8 cellular contexts compared by ENCODE assay signal in the genomic region with DNA sequence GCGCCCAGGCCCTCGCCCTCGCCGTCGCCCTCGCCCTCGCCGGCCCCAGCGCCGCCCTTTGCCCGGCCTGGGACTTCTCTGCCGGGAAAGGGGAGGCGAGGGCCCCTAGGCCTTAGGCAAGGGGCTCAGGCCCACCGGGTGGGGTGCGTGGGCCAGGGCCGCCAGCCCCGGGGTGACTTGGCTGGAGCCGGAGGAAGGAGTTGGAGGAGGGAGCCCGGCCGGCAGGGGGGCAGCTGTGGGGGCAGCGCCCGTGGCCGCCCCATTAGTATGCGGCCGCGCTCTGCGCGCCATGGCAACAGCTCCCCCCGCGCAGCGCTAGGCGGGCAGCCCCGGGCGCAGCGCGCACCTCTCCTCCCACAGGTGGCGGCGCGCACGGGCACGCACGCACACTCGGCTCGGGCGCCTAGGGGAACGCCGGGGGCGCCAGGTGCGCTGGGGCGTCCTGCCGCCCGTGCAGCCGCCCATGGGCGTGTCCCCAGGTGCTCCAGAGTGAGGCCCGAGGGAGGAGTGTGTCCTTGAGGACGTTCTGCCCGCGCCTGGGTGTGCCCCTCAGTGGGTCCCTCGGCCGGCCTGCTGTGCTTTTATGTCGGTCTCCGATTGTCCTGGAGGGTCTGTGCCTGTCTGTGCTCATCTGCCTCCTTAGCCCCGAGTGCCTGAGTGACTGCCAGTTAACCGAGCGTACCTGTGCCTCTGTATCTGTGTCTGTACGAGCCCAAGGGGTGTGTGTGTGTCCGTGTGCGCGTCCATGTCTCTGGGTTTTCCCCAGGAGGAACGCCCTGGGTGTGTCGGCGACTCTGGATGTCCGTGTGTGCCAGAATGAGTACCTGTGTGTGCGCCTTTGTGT. TPM values are rescaled to one million over a fixed set of nuclear protein-coding genes. Genes with fewer than 3 reads are reported as not detected.
DNase-seq lines count a peak whose midpoint lies in the region; ATAC-seq and TF ChIP-seq lines count a peak whose summit lies in the region.

No MANE protein-coding gene starts in this region.

- peaks cover 70% of the 10 kb centered on the region for H3K4me1 ChIP-seq in stomach smooth muscle (ENCODE audit: control insufficient read depth, insufficient read depth, low read length)

- peak overlapping the region; percentile 94 for H3K27ac ChIP-seq in stomach smooth muscle (ENCODE audit: low read length)

- H3K4me3 Mint-ChIP-seq in mesothelial cell of epicardium, result peak overlapping the region; percentile 75

- peak overlapping the region; percentile 99 for H3K27ac Mint-ChIP-seq in mesothelial cell of epicardium

- peak overlapping the region; percentile 75 to 82 for H3K4me3 ChIP-seq in stomach smooth muscle (ENCODE audit: low read length in 2 of 2)

- H3K27me3 ChIP-seq in stomach smooth muscle (ENCODE audit: control insufficient read depth in 1 of 2, insufficient read depth in 2 of 2, low read length in 2 of 2), result no peaks in the 10 kb centered on the region

- H3K9me3 Mint-ChIP-seq in mesothelial cell of epicardium, result no peaks in the 10 kb centered on the region

- ATAC-seq in HG03457 (IDR thresholded peaks at IDR 0.05; ENCODE audit: unreplicated experiment), result no peak

- H3K27me3 Mint-ChIP-seq in mesothelial cell of epicardium (ENCODE audit: low read depth), result no peaks in the 10 kb centered on the region

- H3K9ac ChIP-seq in stomach smooth muscle (ENCODE audit: low read length in 2 of 2), result peak overlapping the region; percentile 41 to 79

- no peak for TF ChIP-seq CTCF in mesothelial cell of epicardium (IDR thresholded peaks at IDR 0.05; ENCODE audit: unreplicated experiment)

- H3K36me3 Mint-ChIP-seq in mesothelial cell of epicardium, result peaks cover 9% of the 10 kb centered on the region

- peak; percentile 89 for DNase-seq in DMS79 (lab: John Stamatoyannopoulos, UW)
- peak; percentile 86 to 95 for DNase-seq in NCI-H187 (lab: John Stamatoyannopoulos, UW)
- DNase-seq in activated CD4-positive, alpha-beta T cell treated with anti-CD3 and anti-CD28 coated beads, Interleukin-2, amount 50 U/mL, for 1 hour, result peak; percentile 54
- peak; percentile 82 for DNase-seq in ecto neural progenitor cell (ENCODE audit: low spot score)
- DNase-seq in mesothelial cell of epicardium (ENCODE audit: low spot score in 2 of 2, unreplicated experiment in 2 of 2), result peak; percentile 57 to 76
- DNase-seq in T1000 (lab: John Stamatoyannopoulos, UW), result no peak

- peaks cover 5% of the 10 kb centered on the region in 2 donors for H3K36me3 ChIP-seq in stomach smooth muscle (ENCODE audit: control insufficient read depth in 2 of 2, insufficient read depth in 2 of 2, low read length in 2 of 2)

- H3K4me1 Mint-ChIP-seq in mesothelial cell of epicardium, result peaks cover 56% of the 10 kb centered on the region

- H3K9me3 ChIP-seq in stomach smooth muscle (ENCODE audit: control insufficient read depth in 2 of 2, low read length in 2 of 2), result no peaks in the 10 kb centered on the region

RNA-seq across cellular contexts. Expression of a gene that starts 38.1 kb away (rescaled TPM):
- 97.8 to 102 TPM (median 99.3 TPM) in 3 replicates for total RNA-seq in mesothelial cell of epicardium
